In genomic region chr16:72124761-72125634, GRCh38 we compare ENCODE assay signal across 8 cellular contexts. TPM values are rescaled to one million over a fixed set of nuclear protein-coding genes. Genes with fewer than 3 reads are reported as not detected.
DNase-seq lines count a peak whose midpoint lies in the region; ATAC-seq and TF ChIP-seq lines count a peak whose summit lies in the region.

No MANE protein-coding gene starts in this region.

- DNase-seq in ELF-1 (ENCODE audit: low read depth, low spot score) (peak; percentile 86), NCI-H510A treated with DMSO at 0.1 percent for 48 hours (lab: John Stamatoyannopoulos, UW) (peak; percentile 60), dermis microvascular lymphatic vessel endothelial cell (ENCODE audit: low read depth in 2 of 2) (peak; percentile 35 to 72), lower lobe of right lung (peak; percentile 69)
- DNase-seq in activated CD4-positive, alpha-beta T cell treated with anti-CD3 and anti-CD28 coated beads, Interleukin-2, amount 50 U/mL, for 1 hour: peak; percentile 59
- DNase-seq in stimulated activated CD8-positive, alpha-beta memory T cell treated with anti-CD3 and anti-CD28 coated beads, Interleukin-12 subunit alpha, Interleukin-12 subunit beta, amount 100 ng/mL, for 1 hour (ENCODE audit: low read depth): peak; percentile 25

- ATAC-seq in HG03025 (IDR thresholded peaks at IDR 0.05; ENCODE audit: low FRiP score, unreplicated experiment) (peak; percentile 59), lower lobe of right lung (peak; percentile 85 to 89), HG03457 (IDR thresholded peaks at IDR 0.05; ENCODE audit: unreplicated experiment) (no peak)

- H3K27me3 ChIP-seq in lower lobe of right lung (ENCODE audit: low read depth): no peaks in the 10 kb centered on the region

- intact Hi-C loops in lower lobe of right lung (cut with DNase I): no loop called here

- peak; percentile 86 for TF ChIP-seq CTCF in lower lobe of right lung (IDR thresholded peaks at IDR 0.05)

- no peaks in the 10 kb centered on the region for H3K36me3 ChIP-seq in lower lobe of right lung

- peaks cover 11% of the 10 kb centered on the region for H3K4me1 ChIP-seq in lower lobe of right lung

- H3K9me3 ChIP-seq in lower lobe of right lung: no peaks in the 10 kb centered on the region

- peak overlapping the region; percentile 9 for H3K27ac ChIP-seq in lower lobe of right lung

- no peak overlapping the region for H3K4me3 ChIP-seq in lower lobe of right lung

RNA-seq across cellular contexts. Expression of gene DHX38, which starts 31.4 kb away (rescaled TPM):
- total RNA-seq in dermis microvascular lymphatic vessel endothelial cell (64.6 and 74.7 TPM in 2 replicates), lower lobe of right lung (52.5 TPM)

RNA-seq across cellular contexts. Expression of gene TXNL4B, which starts 31.6 kb away (rescaled TPM):
- total RNA-seq in dermis microvascular lymphatic vessel endothelial cell (4.9 and 6.4 TPM in 2 replicates), lower lobe of right lung (14.4 TPM)

RNA-seq across cellular contexts. Expression of gene PMFBP1, which starts 47.0 kb away (rescaled TPM):
- total RNA-seq in dermis microvascular lymphatic vessel endothelial cell (under 0.01 TPM in 2 replicates), lower lobe of right lung (0.62 TPM)

Comparison
In these comparisons a context has a peak if more than half of its experiments do, and no peak if none do; other contexts are left out.
1. DNase-seq: peak in every context shown above with its lines; median percentile 86 in ELF-1; 69 in lower lobe of right lung; 60 in NCI-H510A treated with DMSO at 0.1 percent for 48 hours; 59 in activated CD4-positive, alpha-beta T cell treated with anti-CD3 and anti-CD28 coated beads, Interleukin-2, amount 50 U/mL, for 1 hour; 54 in dermis microvascular lymphatic vessel endothelial cell; 25 in stimulated activated CD8-positive, alpha-beta memory T cell treated with anti-CD3 and anti-CD28 coated beads, Interleukin-12 subunit alpha, Interleukin-12 subunit beta, amount 100 ng/mL, for 1 hour.